In genomic region chr3:129481783-129482332, GRCh38 we compare ENCODE assay signal across 9 cellular contexts. TPM values are rescaled to one million over a fixed set of nuclear protein-coding genes. Genes with fewer than 3 reads are reported as not detected.
DNase-seq lines count a peak whose midpoint lies in the region; ATAC-seq and TF ChIP-seq lines count a peak whose summit lies in the region.
"Had no signal": no experiment of that assay in that cellular context is flagged by ENCODE, and none has a peak within 500 bp of the region (broad histone marks: within the 10 kb centered on the region; RNA-seq: fewer than 3 reads in every experiment).

No MANE protein-coding gene starts in this region.

- peaks cover 0 to 8% of the 10 kb centered on the region in 2 donors for H3K36me3 Mint-ChIP-seq in activated naive CD4-positive, alpha-beta T cell treated with anti-CD3 and anti-CD28 coated beads, Interleukin-2, amount 50 U/mL, for 72 hours

- ATAC-seq in activated naive CD4-positive, alpha-beta T cell treated with anti-CD3 and anti-CD28 coated beads, Interleukin-2, amount 50 U/mL, for 72 hours = peak; percentile 62 to 88
- no peak for ATAC-seq in GM18520 (IDR thresholded peaks at IDR 0.05; ENCODE audit: unreplicated experiment)

- H3K27ac Mint-ChIP-seq in activated naive CD4-positive, alpha-beta T cell treated with anti-CD3 and anti-CD28 coated beads, Interleukin-2, amount 50 U/mL, for 72 hours = peak overlapping the region; percentile 60 to 82

- peak overlapping the region; percentile 69 for H3K27ac ChIP-seq in RWPE1

- H3K9me3 Mint-ChIP-seq in activated naive CD4-positive, alpha-beta T cell treated with anti-CD3 and anti-CD28 coated beads, Interleukin-2, amount 50 U/mL, for 72 hours = no peaks in the 10 kb centered on the region

- POLR2A ChIA-PET in RWPE1 (lab: Yijun Ruan, JAX; ENCODE audit: low non-redundant PET) = interaction anchor here (0.6 kb wide), 2 partner anchors 21 to 1458 kb away, joined by 3 to 4 read pairs; no protein-coding TSS in a partner anchor

- TF ChIP-seq CTCF in RWPE1 (conservative IDR thresholded peaks at IDR 0.05; ENCODE audit: low read depth) = no peak

- DNase-seq in RWPE1 (ENCODE audit: low spot score) (peak; percentile 15), hepatic stellate cell (ENCODE audit: low spot score) (peak; percentile 28), SW 1271 (lab: John Stamatoyannopoulos, UW) (no peak), NCI-H1417 (lab: John Stamatoyannopoulos, UW) (no peak)
- DNase-seq in activated naive CD4-positive, alpha-beta T cell treated with anti-CD3 and anti-CD28 coated beads, Interleukin-2, amount 50 U/mL, for 72 hours (ENCODE audit: low spot score in 2 of 2) = peak in 1 of 2 donors; percentile 18
- peak; percentile 9 to 66 for DNase-seq in stimulated activated CD4-positive, alpha-beta T cell treated with anti-CD3 and anti-CD28 coated beads, Interleukin-4, amount 100 ng/mL, for 4 hours
- DNase-seq in activated CD8-positive, alpha-beta memory T cell treated with anti-CD3 and anti-CD28 coated beads, Interleukin-2, amount 50 U/mL, for 48 hours = no peak

- CTCF ChIA-PET in RWPE1 (lab: Yijun Ruan, JAX) = no interaction called here

RNA-seq across cellular contexts. Expression of gene IFT122, which starts 41.8 kb away (rescaled TPM):
- 10 to 100 TPM; 29.5 to 39.8 TPM for total RNA-seq in activated naive CD4-positive, alpha-beta T cell treated with anti-CD3 and anti-CD28 coated beads, Interleukin-2, amount 50 U/mL, for 72 hours

RNA-seq across cellular contexts. Expression of gene MBD4, which starts 42.1 kb away (rescaled TPM):
- total RNA-seq in activated naive CD4-positive, alpha-beta T cell treated with anti-CD3 and anti-CD28 coated beads, Interleukin-2, amount 50 U/mL, for 72 hours = 10 to 100 TPM; 49.6 to 64.1 TPM

RNA-seq across cellular contexts. Expression of gene RHO, which starts 46.6 kb away (rescaled TPM):
- not detected for total RNA-seq in activated naive CD4-positive, alpha-beta T cell treated with anti-CD3 and anti-CD28 coated beads, Interleukin-2, amount 50 U/mL, for 72 hours
- total RNA-seq: mesenteric fat pad had no signal

RNA-seq across cellular contexts. Expression of gene EFCAB12, which starts 53.4 kb away (rescaled TPM):
- total RNA-seq in activated naive CD4-positive, alpha-beta T cell treated with anti-CD3 and anti-CD28 coated beads, Interleukin-2, amount 50 U/mL, for 72 hours = under 1 TPM; 0.82 to 0.93 TPM

Comparison
In these comparisons a context has a peak if more than half of its experiments do, and no peak if none do; other contexts are left out.
1. DNase-seq: peak in RWPE1 (single experiment), hepatic stellate cell (single experiment) and stimulated activated CD4-positive, alpha-beta T cell treated with anti-CD3 and anti-CD28 coated beads, Interleukin-4, amount 100 ng/mL, for 4 hours (2 of 2); none in SW 1271 (0 of 2), NCI-H1417 (0 of 3) and activated CD8-positive, alpha-beta memory T cell treated with anti-CD3 and anti-CD28 coated beads, Interleukin-2, amount 50 U/mL, for 48 hours (single experiment).